In the genomic region with DNA sequence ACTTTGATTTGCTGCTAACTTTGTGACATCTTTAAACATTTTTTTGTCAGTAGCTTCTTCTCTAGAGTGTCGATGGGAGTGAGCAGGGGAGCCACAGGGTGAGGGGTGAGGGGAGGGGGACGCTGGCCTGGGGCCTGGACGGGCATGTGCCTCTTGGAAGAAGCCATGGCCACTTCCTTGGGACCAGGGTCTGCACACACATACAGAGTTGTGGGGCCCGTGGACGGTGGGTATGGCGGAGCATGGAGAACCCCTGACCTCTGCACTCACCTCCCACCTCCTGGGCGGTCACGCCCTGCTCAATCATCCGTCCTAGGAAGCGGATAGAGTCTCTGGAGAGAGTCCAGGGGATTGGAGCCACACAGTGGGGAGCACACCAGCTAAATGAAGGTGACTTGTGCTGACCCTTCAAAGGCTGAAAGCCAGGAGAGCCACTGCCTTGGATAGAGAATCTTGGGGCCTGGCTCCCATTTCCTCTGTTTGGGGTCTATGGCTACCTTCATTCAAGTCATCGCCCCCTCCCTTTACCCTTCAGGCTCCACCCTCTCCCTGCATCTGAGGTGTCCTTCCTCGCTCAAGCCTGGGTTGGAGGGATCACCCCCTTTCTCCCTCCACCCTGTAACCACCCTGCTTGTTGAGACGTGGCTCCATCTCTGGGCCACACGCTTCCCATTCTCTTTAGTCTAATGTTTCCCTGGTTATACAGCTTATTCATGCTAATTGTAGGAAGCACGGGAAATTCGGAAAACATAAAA, we compare ENCODE assay signal across 23 cellular contexts.
DNase-seq lines count a peak whose midpoint lies in the region; FAIRE-seq and TF ChIP-seq lines count a peak whose summit lies in the region.
"Had no signal": no experiment of that assay in that cellular context is flagged by ENCODE, and none has a peak within 500 bp of the region (broad histone marks: within the 10 kb centered on the region; RNA-seq: fewer than 3 reads in every experiment).

No MANE protein-coding gene starts in this region.

- H3K4me3 ChIP-seq in BLaER1 treated with 17β-estradiol and CSF1 and Interleukin-3, amounts not matched to agents 10 nM and 100 nM = no peak overlapping the region
- H3K4me3 ChIP-seq in SJCRH30 (no peak overlapping the region), suprapubic skin (no peak overlapping the region)
- H3K4me3 ChIP-seq: A549 had no signal

- peaks cover 4% of the 10 kb centered on the region for H3K9me3 Mint-ChIP-seq in nephron

- no peak overlapping the region for H3K4me3 Mint-ChIP-seq in nephron
- H3K4me3 Mint-ChIP-seq: CD8-positive, alpha-beta memory T cell had no signal

- no peak for FAIRE-seq in GM19239 (lab: Jason Lieb, UNC)
- FAIRE-seq: A549, D721Med, GM12892, GM18507, RCC 7860 had no signal

- H3K4me1 Mint-ChIP-seq in nephron = peaks cover 47% of the 10 kb centered on the region
- H3K4me1 Mint-ChIP-seq: CD8-positive, alpha-beta memory T cell had no signal

- TF ChIP-seq POLR2A in suprapubic skin (IDR thresholded peaks at IDR 0.05) = no peak

- H3K36me3 ChIP-seq in BLaER1 treated with 17β-estradiol and CSF1 and Interleukin-3, amounts not matched to agents 10 nM and 100 nM = no peaks in the 10 kb centered on the region
- H3K36me3 ChIP-seq in SJCRH30 (no peaks in the 10 kb centered on the region), suprapubic skin (no peaks in the 10 kb centered on the region)

- H3K27ac ChIP-seq in BLaER1 treated with 17β-estradiol and CSF1 and Interleukin-3, amounts not matched to agents 10 nM and 100 nM = 0 out of 22 replicates have a peak overlapping the region, but pooled peaks of 2 of the 11 experiments have one; percentile 5 to 44
- peak overlapping the region; percentile 34; the same call in 1 of the 2 replicates for H3K27ac ChIP-seq in SJCRH30
- H3K27ac ChIP-seq in suprapubic skin = peak overlapping the region; percentile 55
- H3K27ac ChIP-seq: A549 had no signal

- H3K4me1 ChIP-seq in BLaER1 treated with 17β-estradiol and CSF1 and Interleukin-3, amounts not matched to agents 10 nM and 100 nM = peaks cover 20 to 73% (median 54%) of the 10 kb centered on the region in 10 experiments
- H3K4me1 ChIP-seq in SJCRH30 (peaks cover 39% of the 10 kb centered on the region), suprapubic skin (peaks cover 50% of the 10 kb centered on the region)
- H3K4me1 ChIP-seq: A549 had no signal

- TF ChIP-seq CTCF in nephron (IDR thresholded peaks at IDR 0.05; ENCODE audit: unreplicated experiment in 3 of 3) (no peak), suprapubic skin (IDR thresholded peaks at IDR 0.05) (no peak)

- peak overlapping the region; percentile 18 to 92 (median 84); a peak in 19 of 22 replicates for H3K4me2 ChIP-seq in BLaER1 treated with 17β-estradiol and CSF1 and Interleukin-3, amounts not matched to agents 10 nM and 100 nM
- H3K4me2 ChIP-seq: A549 had no signal

- H3K27me3 Mint-ChIP-seq in nephron (ENCODE audit: low read depth) = no peaks in the 10 kb centered on the region

- H3K27me3 ChIP-seq in BLaER1 treated with 17β-estradiol and CSF1 and Interleukin-3, amounts not matched to agents 10 nM and 100 nM = peaks cover 0 to 30% (median 0%) of the 10 kb centered on the region in 11 experiments; a peak in 6 of 22 replicates
- H3K27me3 ChIP-seq in SJCRH30 (no peaks in the 10 kb centered on the region), suprapubic skin (no peaks in the 10 kb centered on the region)

- H4K20me1 ChIP-seq in BLaER1 treated with 17β-estradiol and CSF1 and Interleukin-3, amounts not matched to agents 10 nM and 100 nM = no peaks in the 10 kb centered on the region

- H3K9ac ChIP-seq in BLaER1 treated with 17β-estradiol and CSF1 and Interleukin-3, amounts not matched to agents 10 nM and 100 nM = 0 out of 22 replicates have a peak overlapping the region, but pooled peaks of 1 of the 11 experiments have one; percentile 12

- peak overlapping the region; percentile 67 to 91 (median 74) for H3K27ac Mint-ChIP-seq in nephron
- H3K27ac Mint-ChIP-seq: CD8-positive, alpha-beta memory T cell had no signal

- H3K36me3 Mint-ChIP-seq in nephron (ENCODE audit: low read depth) = no peaks in the 10 kb centered on the region

- TF ChIP-seq EP300 in suprapubic skin (IDR thresholded peaks at IDR 0.05) = no peak

- peaks cover 0 to 7% (median 0%) of the 10 kb centered on the region in 11 experiments; a peak in 4 of 22 replicates for H3K9me3 ChIP-seq in BLaER1 treated with 17β-estradiol and CSF1 and Interleukin-3, amounts not matched to agents 10 nM and 100 nM (replicated peaks in 1 of 11)
- H3K9me3 ChIP-seq in SJCRH30 (replicated peaks) = no peaks in the 10 kb centered on the region
- H3K9me3 ChIP-seq in suprapubic skin = no peaks in the 10 kb centered on the region

- 69% methylated on average over 16 of the region's 16 CpGs for WGBS in suprapubic skin

- DNase-seq in SJCRH30 = no peak
- no peak for DNase-seq in suprapubic skin (ENCODE audit: low spot score in 2 of 2)
- no peak for DNase-seq in mesenteric fat pad (ENCODE audit: low spot score)
- DNase-seq in middle frontal gyrus (ENCODE audit: extremely low spot score, low spot score) = no peak
- no peak for DNase-seq in GM19239 (ENCODE audit: insufficient read length, low spot score)
- no peak for DNase-seq in Ammon's horn (ENCODE audit: low spot score)
- DNase-seq: C1 segment of cervical spinal cord; CD8-positive, alpha-beta memory T cell; GOT3; KBM-7; NCI-H1105 treated with DMSO at 0.1 percent for 48 hours; NCI-H1694; NCI-H510A; NCI-H748 treated with DMSO at 0.1 percent for 48 hours; NK-92 treated with Interleukin-12 subunit alpha and Interleukin-12 subunit beta, amount 100 ng/mL, for 24 hours; Right ventricle myocardium superior had no signal
